16 cellular contexts compared by ENCODE assay signal in genomic region chr20:25274891-25275812, GRCh38. TPM values are rescaled to one million over a fixed set of nuclear protein-coding genes. Genes with fewer than 3 reads are reported as not detected.
DNase-seq lines count a peak whose midpoint lies in the region; ATAC-seq and TF ChIP-seq lines count a peak whose summit lies in the region.
"Had no signal": no experiment of that assay in that cellular context is flagged by ENCODE, and none has a peak within 500 bp of the region (broad histone marks: within the 10 kb centered on the region; RNA-seq: fewer than 3 reads in every experiment).

No MANE protein-coding gene starts in this region.

- intact Hi-C loops in cardiac septum (cut with DNase I) (no loop called here), aorta (cut with DNase I) (no loop called here), esophagus squamous epithelium (cut with DNase I) (no loop called here)
- intact Hi-C loops in naive thymus-derived CD4-positive, alpha-beta T cell (cut with micrococcal nuclease), result no loop called here

- H3K9me3 ChIP-seq in aorta (ENCODE audit: control insufficient read depth, low read length), result no peaks in the 10 kb centered on the region
- no peaks in the 10 kb centered on the region for H3K9me3 ChIP-seq in esophagus squamous epithelium
- no peaks in the 10 kb centered on the region for H3K9me3 ChIP-seq in naive thymus-derived CD4-positive, alpha-beta T cell (ENCODE audit: control insufficient read depth in 2 of 3, low read length in 3 of 3)
- H3K9me3 ChIP-seq: BLaER1 treated with 17β-estradiol and CSF1 and Interleukin-3, amounts not matched to agents 10 nM and 100 nM; MG63 had no signal

- 89 to 91% methylated on average over 32 of the region's 32 CpGs for WGBS in aorta, 2 donors
- WGBS in esophagus squamous epithelium, 2 donors, result 88 to 89% methylated on average over 11 to 17 of the region's 32 CpGs

- no peaks in the 10 kb centered on the region for H3K27me3 ChIP-seq in aorta (ENCODE audit: control insufficient read depth in 1 of 2, insufficient read depth in 2 of 2, low read length in 1 of 2)
- H3K27me3 ChIP-seq in esophagus squamous epithelium, result no peaks in the 10 kb centered on the region
- H3K27me3 ChIP-seq in naive thymus-derived CD4-positive, alpha-beta T cell (ENCODE audit: control insufficient read depth in 2 of 2, insufficient read depth in 2 of 2, low read length in 2 of 2), result no peaks in the 10 kb centered on the region
- H3K27me3 ChIP-seq: BLaER1 treated with 17β-estradiol and CSF1 and Interleukin-3, amounts not matched to agents 10 nM and 100 nM; MG63 had no signal

- DNase-seq in stimulated activated CD4-positive, alpha-beta T cell treated with anti-CD3 and anti-CD28 coated beads, Interleukin-15, amount 100 ng/mL, for 24 hours, result peak; percentile 0
- no peak for DNase-seq in stimulated activated CD4-positive, alpha-beta T cell treated with anti-CD3 and anti-CD28 coated beads, Interleukin-4, amount 100 ng/mL, for 1 hour
- DNase-seq in cardiac septum (ENCODE audit: low spot score) (peak; percentile 82), omental fat pad (ENCODE audit: low spot score) (peak; percentile 8), aorta (peak; percentile 41 to 56), esophagus squamous epithelium (lab: John Stamatoyannopoulos, UW) (no peak)
- DNase-seq in stimulated activated CD8-positive, alpha-beta memory T cell treated with anti-CD3 and anti-CD28 coated beads, Interleukin-4, amount 100 ng/mL, for 48 hours, result no peak
- no peak for DNase-seq in naive thymus-derived CD4-positive, alpha-beta T cell
- DNase-seq: activated naive CD8-positive, alpha-beta T cell treated with anti-CD3 and anti-CD28 coated beads, Interleukin-2, amount 50 U/mL, for 24 hours; dermis blood vessel endothelial cell; EL; MG63; NCI-H2171 treated with DMSO at 0.1 percent for 48 hours; SW 1271 had no signal

- H3K36me3 Mint-ChIP-seq in naive thymus-derived CD4-positive, alpha-beta T cell, result peaks cover 3 to 36% (median 10%) of the 10 kb centered on the region in 5 donors

- H3K4me1 Mint-ChIP-seq in naive thymus-derived CD4-positive, alpha-beta T cell, result no peaks in the 10 kb centered on the region
- H3K4me1 Mint-ChIP-seq: activated naive CD8-positive, alpha-beta T cell treated with anti-CD3 and anti-CD28 coated beads, Interleukin-2, amount 50 U/mL, for 24 hours; nephron had no signal

- CTCF ChIA-PET in naive thymus-derived CD4-positive, alpha-beta T cell (lab: Charles Lee), result no interaction called here

- no peaks in the 10 kb centered on the region for H3K4me1 ChIP-seq in aorta (ENCODE audit: control insufficient read depth in 1 of 2, insufficient read depth in 2 of 2, low read length in 2 of 2)
- H3K4me1 ChIP-seq in esophagus squamous epithelium, result peaks cover 2 to 53% (median 17%) of the 10 kb centered on the region in 3 donors
- H3K4me1 ChIP-seq in naive thymus-derived CD4-positive, alpha-beta T cell (ENCODE audit: control insufficient read depth in 2 of 2, insufficient read depth in 2 of 2, low read length in 2 of 2), result no peaks in the 10 kb centered on the region

- H3K36me3 ChIP-seq in aorta (ENCODE audit: control insufficient read depth in 1 of 2, insufficient read depth in 2 of 2, low read length in 1 of 2), result peaks cover 3 to 12% of the 10 kb centered on the region in 2 donors
- peaks cover 41 to 100% (median 66%) of the 10 kb centered on the region in 3 donors for H3K36me3 ChIP-seq in esophagus squamous epithelium
- peaks cover 0 to 95% (median 18%) of the 10 kb centered on the region in 3 experiments for H3K36me3 ChIP-seq in naive thymus-derived CD4-positive, alpha-beta T cell (ENCODE audit: control insufficient read depth in 2 of 3, insufficient read depth in 3 of 3, low read length in 3 of 3)

- H3K27ac ChIP-seq in aorta (ENCODE audit: low read depth in 1 of 2, low read length in 2 of 2), result no peak overlapping the region
- peak overlapping the region in 2 of 4 donors; percentile 68 to 72 for H3K27ac ChIP-seq in esophagus squamous epithelium
- H3K27ac ChIP-seq in naive thymus-derived CD4-positive, alpha-beta T cell (ENCODE audit: low read depth, low read length), result no peak overlapping the region
- H3K27ac ChIP-seq: BLaER1 treated with 17β-estradiol and CSF1 and Interleukin-3, amounts not matched to agents 10 nM and 100 nM had no signal

- H3K4me3 ChIP-seq in aorta (ENCODE audit: low read length in 2 of 2), result no peak overlapping the region
- no peak overlapping the region for H3K4me3 ChIP-seq in esophagus squamous epithelium
- no peak overlapping the region for H3K4me3 ChIP-seq in naive thymus-derived CD4-positive, alpha-beta T cell (ENCODE audit: low read length)
- H3K4me3 ChIP-seq: BLaER1 treated with 17β-estradiol and CSF1 and Interleukin-3, amounts not matched to agents 10 nM and 100 nM; MG63 had no signal

- TF ChIP-seq CTCF in omental fat pad (IDR thresholded peaks at IDR 0.05) (no peak), esophagus squamous epithelium (IDR thresholded peaks at IDR 0.05) (no peak)

- ATAC-seq in omental fat pad (ENCODE audit: low FRiP score) (no peak), aorta (ENCODE audit: low FRiP score) (peak; percentile 28)
- ATAC-seq in naive thymus-derived CD4-positive, alpha-beta T cell, result no peak
- ATAC-seq: activated naive CD8-positive, alpha-beta T cell treated with anti-CD3 and anti-CD28 coated beads, Interleukin-2, amount 50 U/mL, for 24 hours had no signal

- peak overlapping the region in 2 of 9 donors; percentile 73 to 76 for H3K27ac Mint-ChIP-seq in naive thymus-derived CD4-positive, alpha-beta T cell
- H3K27ac Mint-ChIP-seq: activated naive CD8-positive, alpha-beta T cell treated with anti-CD3 and anti-CD28 coated beads, Interleukin-2, amount 50 U/mL, for 24 hours; nephron had no signal

- no peaks in the 10 kb centered on the region for H3K27me3 Mint-ChIP-seq in naive thymus-derived CD4-positive, alpha-beta T cell
- H3K27me3 Mint-ChIP-seq: activated naive CD8-positive, alpha-beta T cell treated with anti-CD3 and anti-CD28 coated beads, Interleukin-2, amount 50 U/mL, for 24 hours had no signal

- no peaks in the 10 kb centered on the region for H3K9me3 Mint-ChIP-seq in naive thymus-derived CD4-positive, alpha-beta T cell
- H3K9me3 Mint-ChIP-seq: activated naive CD8-positive, alpha-beta T cell treated with anti-CD3 and anti-CD28 coated beads, Interleukin-2, amount 50 U/mL, for 24 hours; nephron had no signal

- POLR2A ChIA-PET in naive thymus-derived CD4-positive, alpha-beta T cell (lab: Charles Lee), result no interaction called here

- no peak for TF ChIP-seq POLR2A in esophagus squamous epithelium (IDR thresholded peaks at IDR 0.05)

- H3K4me3 Mint-ChIP-seq in naive thymus-derived CD4-positive, alpha-beta T cell, result no peak overlapping the region
- H3K4me3 Mint-ChIP-seq: activated naive CD8-positive, alpha-beta T cell treated with anti-CD3 and anti-CD28 coated beads, Interleukin-2, amount 50 U/mL, for 24 hours; nephron had no signal

RNA-seq across cellular contexts. Expression of gene PYGB, which starts 27.3 kb away (rescaled TPM):
- total RNA-seq in cardiac septum (386 TPM), omental fat pad (10 to 100 TPM; 63.7 to 94.6 (median 82.4) TPM), aorta (10 to 100 TPM; 92.8 to 95.2 TPM), esophagus squamous epithelium (100 to 1,000 TPM in 2 of 4 donors, 10 to 100 TPM in 2; 70.8 to 127 (median 95.6) TPM)
- 100 to 1,000 TPM in 1 of 2 donors, 10 to 100 TPM in 1; 37.9 to 143 TPM for polyA plus RNA-seq in aorta
- 10 to 100 TPM; 29.8 to 45.2 (median 43.6) TPM for total RNA-seq in naive thymus-derived CD4-positive, alpha-beta T cell
- 10 to 100 TPM; 55.9 to 81.6 TPM for polyA plus RNA-seq in naive thymus-derived CD4-positive, alpha-beta T cell

Comparison
In these comparisons a context has a peak if more than half of its experiments do, and no peak if none do; other contexts are left out.
1. DNase-seq: peak in stimulated activated CD4-positive, alpha-beta T cell treated with anti-CD3 and anti-CD28 coated beads, Interleukin-15, amount 100 ng/mL, for 24 hours (single experiment), cardiac septum (single experiment), omental fat pad (single experiment) and aorta (2 of 2); none in stimulated activated CD4-positive, alpha-beta T cell treated with anti-CD3 and anti-CD28 coated beads, Interleukin-4, amount 100 ng/mL, for 1 hour (single experiment), esophagus squamous epithelium (single experiment), stimulated activated CD8-positive, alpha-beta memory T cell treated with anti-CD3 and anti-CD28 coated beads, Interleukin-4, amount 100 ng/mL, for 48 hours (single experiment) and naive thymus-derived CD4-positive, alpha-beta T cell (0 of 9).